ENCODE assay signal across 1 cellular context in the genomic region with DNA sequence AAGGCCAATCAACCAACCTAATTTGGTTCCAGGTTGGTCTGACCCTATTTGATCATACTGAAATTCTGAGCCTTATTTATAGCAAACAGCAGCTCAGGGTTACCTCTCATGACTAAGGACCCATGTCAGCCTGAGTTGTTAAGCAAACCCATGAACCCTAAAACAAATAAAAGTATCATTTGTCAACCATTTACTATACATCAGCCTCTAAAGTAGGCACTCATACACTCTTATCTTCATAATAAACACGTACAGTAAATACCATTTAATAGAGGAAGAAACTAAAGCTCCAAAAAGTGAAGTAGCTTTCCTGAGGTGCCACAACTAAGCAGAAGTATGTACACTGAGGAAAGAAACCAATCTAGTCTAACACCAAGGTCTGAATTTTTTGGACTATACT.
TF ChIP-seq lines count a peak whose summit lies in the region.

No MANE protein-coding gene starts in this region.

TF ChIP-seq in GM12878, 131 proteins besides CTCF, POLR2A, EP300 and RAD21:
- TF ChIP-seq, protein P1, sequence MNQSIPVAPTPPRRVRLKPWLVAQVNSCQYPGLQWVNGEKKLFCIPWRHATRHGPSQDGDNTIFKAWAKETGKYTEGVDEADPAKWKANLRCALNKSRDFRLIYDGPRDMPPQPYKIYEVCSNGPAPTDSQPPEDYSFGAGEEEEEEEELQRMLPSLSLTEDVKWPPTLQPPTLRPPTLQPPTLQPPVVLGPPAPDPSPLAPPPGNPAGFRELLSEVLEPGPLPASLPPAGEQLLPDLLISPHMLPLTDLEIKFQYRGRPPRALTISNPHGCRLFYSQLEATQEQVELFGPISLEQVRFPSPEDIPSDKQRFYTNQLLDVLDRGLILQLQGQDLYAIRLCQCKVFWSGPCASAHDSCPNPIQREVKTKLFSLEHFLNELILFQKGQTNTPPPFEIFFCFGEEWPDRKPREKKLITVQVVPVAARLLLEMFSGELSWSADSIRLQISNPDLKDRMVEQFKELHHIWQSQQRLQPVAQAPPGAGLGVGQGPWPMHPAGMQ (IDR thresholded peaks at IDR 0.05; ENCODE audit: borderline replicate concordance) = no peak
